In genomic region chr20:59624401-59624800, GRCh38 we compare ENCODE assay signal across 22 cellular contexts. TPM values are rescaled to one million over a fixed set of nuclear protein-coding genes. Genes with fewer than 3 reads are reported as not detected.
DNase-seq lines count a peak whose midpoint lies in the region; ATAC-seq, FAIRE-seq and TF ChIP-seq lines count a peak whose summit lies in the region.
"Had no signal": no experiment of that assay in that cellular context is flagged by ENCODE, and none has a peak within 500 bp of the region (broad histone marks: within the 10 kb centered on the region; RNA-seq: fewer than 3 reads in every experiment).

No MANE protein-coding gene starts in this region.

- no peak for FAIRE-seq in frontal cortex (lab: Jason Lieb, UNC)
- FAIRE-seq: D721Med, GM12878, GM19239, H1 had no signal

- H3K4me3 ChIP-seq in dorsolateral prefrontal cortex, result peak overlapping the region in 4 of 59 donors; percentile 3 to 42 (median 14)
- H3K4me3 ChIP-seq: BLaER1 treated with 17β-estradiol and CSF1 and Interleukin-3, amounts not matched to agents 10 nM and 100 nM; GM12878; GM23248 had no signal

- H3K27ac ChIP-seq in angular gyrus (ENCODE audit: low read depth, low read length) (peak overlapping the region; percentile 94), dorsolateral prefrontal cortex (peak overlapping the region in 58 of 59 donors; percentile 58 to 100 (median 98)), substantia nigra (ENCODE audit: low read depth, low read length, poor library complexity, severe bottlenecking) (peak overlapping the region; percentile 95)
- H3K27ac ChIP-seq: GM23248 had no signal

- no peak for DNase-seq in dorsolateral prefrontal cortex
- DNase-seq in substantia nigra (lab: John Stamatoyannopoulos, UW), result no peak
- no peak for DNase-seq in AML-193 (lab: John Stamatoyannopoulos, UW)
- DNase-seq in frontal cortex (ENCODE audit: low spot score in 2 of 2), result no peak
- DNase-seq: CD4-positive, alpha-beta T cell; CD8-positive, alpha-beta memory T cell; DMS 273 treated with DMSO at 0.1 percent for 48 hours; DMS79; EL; GDM1; GM23248; H7; HCEC 1CT had no signal

- no peaks in the 10 kb centered on the region for H3K27me3 ChIP-seq in dorsolateral prefrontal cortex
- H3K27me3 ChIP-seq: BLaER1 treated with 17β-estradiol and CSF1 and Interleukin-3, amounts not matched to agents 10 nM and 100 nM had no signal

- no peak for ATAC-seq in HG03175 (IDR thresholded peaks at IDR 0.05; ENCODE audit: unreplicated experiment)
- ATAC-seq: GM12878 had no signal

- TF ChIP-seq CTCF in dorsolateral prefrontal cortex (IDR thresholded peaks at IDR 0.05 in 54 of 56, conservative IDR thresholded peaks at IDR 0.05 in 2 of 56; ENCODE audit: low read depth in 1 of 56, partially characterized antibody in 56 of 56), result no peak

- intact Hi-C loops in dorsolateral prefrontal cortex (cut with DNase I), result no loop called here

RNA-seq across cellular contexts. Expression of gene PHACTR3, which starts 20.1 kb away (rescaled TPM):
- total RNA-seq in dorsolateral prefrontal cortex (100 to 1,000 TPM in 74 of 120 experiments, 10 to 100 TPM in 46; 79.3 to 168 (median 106) TPM), frontal cortex (40.8 TPM)
- total RNA-seq: A172; B cell; CD4-positive, alpha-beta T cell; CD8-positive, alpha-beta memory T cell; GM23248 had no signal
